In genomic region chr7:131326576-131326975, GRCh38 we compare ENCODE assay signal across 8 cellular contexts. TPM values are rescaled to one million over a fixed set of nuclear protein-coding genes. Genes with fewer than 3 reads are reported as not detected.
DNase-seq lines count a peak whose midpoint lies in the region; ATAC-seq, FAIRE-seq and TF ChIP-seq lines count a peak whose summit lies in the region.

No MANE protein-coding gene starts in this region.

- intact Hi-C loops in Caco-2 (cut with micrococcal nuclease; ENCODE audit: unreplicated experiment) (loop anchor here (5.0 kb wide), 2 partner anchors 76 to 219 kb away; no protein-coding TSS in a partner anchor), endothelial cell of umbilical vein (cut with micrococcal nuclease) (loop anchor here (2.0 kb wide), 4 partner anchors 88 to 254 kb away; no protein-coding TSS in a partner anchor), ovary (cut with DNase I) (loop anchor here in 2 of 4 donors (5.0 kb wide), 1 partner anchor 219 kb away; no protein-coding TSS in a partner anchor)

- H3K4me1 ChIP-seq in Caco-2 (peaks cover 26% of the 10 kb centered on the region), Peyer's patch (peaks cover 0 to 32% (median 4%) of the 10 kb centered on the region in 4 donors), endothelial cell of umbilical vein (ENCODE audit: control insufficient read depth, extremely low read depth, insufficient read depth, low read length) (peaks cover 17% of the 10 kb centered on the region), ovary (ENCODE audit: insufficient read depth) (peaks cover 8% of the 10 kb centered on the region)

- CTCF ChIA-PET in Caco-2 (lab: Charles Lee) (interaction anchor here (0.8 kb wide), 1 partner anchor 220 kb away, joined by 3 read pairs; no protein-coding TSS in a partner anchor), endothelial cell of umbilical vein (lab: Charles Lee) (interaction anchor here (1.1 kb wide), 1 partner anchor 35 kb away, joined by 4 read pairs; no protein-coding TSS in a partner anchor)

- H3K4me3 ChIP-seq in Caco-2 (ENCODE audit: low read depth, low read length) (peak overlapping the region; percentile 97), Peyer's patch (peak overlapping the region; percentile 74 to 96 (median 91)), endothelial cell of umbilical vein (replicated peaks in 1 of 3; ENCODE audit: insufficient read depth in 1 of 3, low read depth in 1 of 3, low read length in 3 of 3) (peak overlapping the region in 1 of 3 experiments; percentile 87), ovary (peak overlapping the region; percentile 97)

- H4K20me1 ChIP-seq in endothelial cell of umbilical vein (replicated peaks; ENCODE audit: control insufficient read depth, extremely low read depth, insufficient read depth, low read length), result peaks cover 2% of the 10 kb centered on the region

- TF ChIP-seq POLR2A in Peyer's patch (IDR thresholded peaks at IDR 0.05) (no peak), endothelial cell of umbilical vein (IDR thresholded peaks at IDR 0.05; ENCODE audit: low read depth, low read length) (no peak), ovary (IDR thresholded peaks at IDR 0.05) (no peak)

- ATAC-seq in HG03442 (IDR thresholded peaks at IDR 0.05; ENCODE audit: unreplicated experiment), result no peak
- no peak for ATAC-seq in HG02571 (IDR thresholded peaks at IDR 0.05; ENCODE audit: unreplicated experiment)
- no peak for ATAC-seq in HG02763 (IDR thresholded peaks at IDR 0.05; ENCODE audit: unreplicated experiment)

- BruUV-seq in Caco-2 (replicated peaks; lab: Mats Ljungman, UMichigan) (no TSS peak), endothelial cell of umbilical vein (replicated peaks; lab: Mats Ljungman, UMichigan) (no TSS peak)

- H3K27me3 Mint-ChIP-seq in Caco-2 (ENCODE audit: insufficient read depth, unreplicated experiment), result no peaks in the 10 kb centered on the region

- peak overlapping the region; percentile 97 for H3K27ac Mint-ChIP-seq in Caco-2 (ENCODE audit: unreplicated experiment)

- peaks cover 34% of the 10 kb centered on the region for H3K4me1 Mint-ChIP-seq in Caco-2 (ENCODE audit: low read depth, unreplicated experiment)

- WGBS in ovary, 3 donors, result 73 to 79% (median 74%) methylated on average over 6 of the region's 6 CpGs

- H3K4me2 ChIP-seq in endothelial cell of umbilical vein (ENCODE audit: insufficient read depth, low read length), result peak overlapping the region; percentile 66

- TF ChIP-seq CTCF in Caco-2 (IDR thresholded peaks at IDR 0.05; ENCODE audit: insufficient read depth in 1 of 2, low read depth in 1 of 2, low read length in 1 of 2, severe bottlenecking in 1 of 2, unreplicated experiment in 1 of 2) (no peak), Peyer's patch (IDR thresholded peaks at IDR 0.05) (no peak), endothelial cell of umbilical vein (IDR thresholded peaks at IDR 0.05; ENCODE audit: extremely low read depth in 1 of 2, insufficient read depth in 1 of 2, low read depth in 1 of 2, low read length in 2 of 2) (no peak), ovary (IDR thresholded peaks at IDR 0.05) (no peak)

- H3K36me3 Mint-ChIP-seq in Caco-2 (ENCODE audit: insufficient read depth, unreplicated experiment), result peaks cover 15% of the 10 kb centered on the region

- peak overlapping the region; percentile 93 for H3K4me3 Mint-ChIP-seq in Caco-2 (ENCODE audit: unreplicated experiment)

- no peak for TF ChIP-seq EP300 in ovary (IDR thresholded peaks at IDR 0.05)

- no peaks in the 10 kb centered on the region for H3K27me3 ChIP-seq in Caco-2 (replicated peaks; ENCODE audit: control insufficient read depth, insufficient read depth, low read length)
- no peaks in the 10 kb centered on the region for H3K27me3 ChIP-seq in Peyer's patch
- H3K27me3 ChIP-seq in endothelial cell of umbilical vein (ENCODE audit: control insufficient read depth in 2 of 2, insufficient read depth in 2 of 2, low read length in 2 of 2), result no peaks in the 10 kb centered on the region
- H3K27me3 ChIP-seq in ovary, result no peaks in the 10 kb centered on the region

- FAIRE-seq in endothelial cell of umbilical vein (lab: Jason Lieb, UNC), result no peak

- H3K36me3 ChIP-seq in Caco-2 (ENCODE audit: control insufficient read depth, insufficient read depth, low read length) (no peaks in the 10 kb centered on the region), Peyer's patch (no peaks in the 10 kb centered on the region), endothelial cell of umbilical vein (ENCODE audit: control insufficient read depth in 2 of 2, extremely low read depth in 1 of 2, insufficient read depth in 2 of 2, low read length in 2 of 2) (no peaks in the 10 kb centered on the region), ovary (no peaks in the 10 kb centered on the region)

- H3K9ac ChIP-seq in endothelial cell of umbilical vein (replicated peaks; ENCODE audit: extremely low read depth, insufficient read depth, low read length), result no peak overlapping the region

- peaks cover 37% of the 10 kb centered on the region for H3K79me2 ChIP-seq in endothelial cell of umbilical vein (ENCODE audit: control insufficient read depth, insufficient read depth, low read length)

- dilution Hi-C loops in endothelial cell of umbilical vein (cut with MboI; ENCODE audit: extremely low pct_ligation_motif_present, low sequenced_read_pairs), result no loop called here

- no peaks in the 10 kb centered on the region for H3K9me1 ChIP-seq in endothelial cell of umbilical vein (replicated peaks; ENCODE audit: control insufficient read depth, extremely low read depth, insufficient read depth, low read length)

- H2AFZ ChIP-seq in endothelial cell of umbilical vein (ENCODE audit: low read depth, low read length), result peak overlapping the region; percentile 100

- H3K27ac ChIP-seq in Peyer's patch (peak overlapping the region in 3 of 4 donors; percentile 94 to 99 (median 95)), endothelial cell of umbilical vein (ENCODE audit: insufficient read depth, low read depth, low read length) (no peak overlapping the region), ovary (peak overlapping the region in 1 of 2 donors; percentile 93)

- no peaks in the 10 kb centered on the region for H3K9me3 Mint-ChIP-seq in Caco-2 (ENCODE audit: unreplicated experiment)

- DNase-seq in Caco-2 (no peak), Peyer's patch (no peak), endothelial cell of umbilical vein (ENCODE audit: low read depth, low spot score) (no peak), ovary (no peak), NCI-H524 treated with DMSO at 0.1 percent for 48 hours (lab: John Stamatoyannopoulos, UW) (no peak)

- H3K9me3 ChIP-seq in Caco-2, result no peaks in the 10 kb centered on the region
- H3K9me3 ChIP-seq in Peyer's patch, result no peaks in the 10 kb centered on the region
- H3K9me3 ChIP-seq in endothelial cell of umbilical vein (replicated peaks; ENCODE audit: control insufficient read depth, insufficient read depth, low read length), result no peaks in the 10 kb centered on the region
- no peaks in the 10 kb centered on the region for H3K9me3 ChIP-seq in ovary

- POLR2A ChIA-PET in Caco-2 (lab: Charles Lee) (no interaction called here), endothelial cell of umbilical vein (lab: Charles Lee) (no interaction called here)

TF ChIP-seq in endothelial cell of umbilical vein, 7 proteins besides CTCF, POLR2A, EP300 and RAD21:
- TF ChIP-seq GATA2 (IDR thresholded peaks at IDR 0.05; ENCODE audit: insufficient read depth, insufficient read length, low read depth, low read length), result no peak
- no peak for TF ChIP-seq MYC (IDR thresholded peaks at IDR 0.05; ENCODE audit: low read depth, low read length)
- no peak for TF ChIP-seq POLR2AphosphoS5 (IDR thresholded peaks at IDR 0.05; ENCODE audit: insufficient read depth, low read depth, low read length)
- TF ChIP-seq EZH2 (IDR thresholded peaks at IDR 0.05; ENCODE audit: borderline replicate concordance, low read depth, low read length, severe bottlenecking), result no peak
- no peak for TF ChIP-seq FOS (IDR thresholded peaks at IDR 0.05; ENCODE audit: borderline replicate concordance, insufficient read depth, low read length)
- TF ChIP-seq MAX (IDR thresholded peaks at IDR 0.05; ENCODE audit: insufficient read depth, insufficient read length), result no peak

RNA-seq across cellular contexts. Expression of gene MKLN1, which starts 1.1 kb away (rescaled TPM):
- 55.6 and 56.1 TPM in 2 replicates for total RNA-seq in Caco-2 (2022)
- total RNA-seq in Peyer's patch, result 10 to 100 TPM; 39.4 to 74.4 (median 53.2) TPM
- 31.7 and 32.1 TPM in 2 replicates for total RNA-seq in endothelial cell of umbilical vein
- 12.2 and 13.1 TPM in 2 replicates for polyA plus RNA-seq in endothelial cell of umbilical vein
- 13.7 and 14.9 TPM in 2 replicates for polyA plus RNA-seq in endothelial cell of umbilical vein (2011; cell fraction: cytosol; rRNA removed)
- 36.3 and 39.0 TPM in 2 replicates for polyA plus RNA-seq in endothelial cell of umbilical vein (2011; cell fraction: nucleus; rRNA removed)
- polyA plus RNA-seq in endothelial cell of umbilical vein (2012), result 15.5 and 25.1 TPM in 2 replicates
- 95.5 and 123 TPM in 2 replicates for polyA minus RNA-seq in endothelial cell of umbilical vein
- 48.7 TPM for polyA minus RNA-seq in endothelial cell of umbilical vein (2011; cell fraction: cytosol; rRNA and poly(A)+ RNA removed)
- 127 and 232 TPM in 2 replicates for polyA minus RNA-seq in endothelial cell of umbilical vein (2011; cell fraction: nucleus; rRNA and poly(A)+ RNA removed)
- total RNA-seq in ovary, result 10 to 100 TPM; 46.6 to 87.1 (median 73.6) TPM
- 10 to 100 TPM; 12.7 to 26.5 TPM for polyA plus RNA-seq in ovary
